ENCODE assay signal across 9 cellular contexts in the genomic region with DNA sequence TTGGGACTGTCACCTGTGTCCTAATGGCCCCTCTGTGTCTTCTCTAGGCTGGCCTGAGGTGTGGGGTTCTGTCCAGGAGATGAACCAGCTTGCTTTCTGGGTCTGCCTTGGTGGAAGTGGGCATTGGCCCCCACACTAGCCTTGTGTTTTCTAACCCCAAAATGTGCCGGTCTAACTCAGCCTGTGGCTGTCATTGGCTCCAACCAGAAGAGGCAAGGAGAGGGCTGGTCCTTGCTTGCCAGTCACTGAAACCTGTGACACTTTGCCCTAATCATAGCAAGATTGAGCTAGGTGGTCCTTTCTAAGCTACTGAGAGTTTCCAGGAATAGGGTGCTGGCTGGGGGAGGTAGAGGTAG. TPM values are rescaled to one million over a fixed set of nuclear protein-coding genes. Genes with fewer than 3 reads are reported as not detected.
DNase-seq lines count a peak whose midpoint lies in the region; ATAC-seq and TF ChIP-seq lines count a peak whose summit lies in the region.
"Had no signal": no experiment of that assay in that cellular context is flagged by ENCODE, and none has a peak within 500 bp of the region (broad histone marks: within the 10 kb centered on the region; RNA-seq: fewer than 3 reads in every experiment).

No MANE protein-coding gene starts in this region.

- H3K27me3 Mint-ChIP-seq in natural killer cell treated with Interleukin-12 subunit alpha and Interleukin-12 subunit beta and Interleukin-15 and Interleukin-18, amount 100 ng/mL, for 72 hours = no peaks in the 10 kb centered on the region

- H3K27me3 ChIP-seq in mammary epithelial cell (ENCODE audit: insufficient read depth, low read length) (no peaks in the 10 kb centered on the region), H7 (ENCODE audit: control insufficient read depth, insufficient read depth, low read length) (no peaks in the 10 kb centered on the region; the same call in 1 of the 2 replicates)

- H3K79me2 ChIP-seq in mammary epithelial cell (ENCODE audit: insufficient read depth, low read length) = peaks cover 72% of the 10 kb centered on the region

- peak overlapping the region; percentile 90 for H3K4me3 ChIP-seq in Jurkat, Clone E6-1 (ENCODE audit: low read length)
- H3K4me3 ChIP-seq in mammary epithelial cell (replicated peaks in 1 of 3; ENCODE audit: insufficient read depth in 1 of 3, low read depth in 2 of 3, low read length in 3 of 3) (peak overlapping the region; percentile 78 to 95 (median 87)), H7 (ENCODE audit: insufficient read depth, low read depth, low read length) (no peak overlapping the region)

- peaks cover 19% of the 10 kb centered on the region for H4K20me1 ChIP-seq in mammary epithelial cell (ENCODE audit: insufficient read depth, low read length)

- H2AFZ ChIP-seq in mammary epithelial cell (ENCODE audit: low read depth, low read length) = no peak overlapping the region

- TF ChIP-seq CTCF in C4-2B (conservative IDR thresholded peaks at IDR 0.05) = no peak
- TF ChIP-seq CTCF in mammary epithelial cell (conservative IDR thresholded peaks at IDR 0.05 in 1 of 2, IDR thresholded peaks at IDR 0.05 in 1 of 2; ENCODE audit: extremely low read depth in 1 of 2, insufficient read depth in 1 of 2, low read depth in 1 of 2, low read length in 2 of 2) = no peak
- TF ChIP-seq CTCF in GM10266 (IDR thresholded peaks at IDR 0.05; ENCODE audit: control insufficient read depth, insufficient read depth, low read depth, missing control alignments) = no peak

- ATAC-seq in natural killer cell treated with Interleukin-12 subunit alpha and Interleukin-12 subunit beta and Interleukin-15 and Interleukin-18, amount 100 ng/mL, for 72 hours = no peak

- H3K27ac Mint-ChIP-seq in natural killer cell treated with Interleukin-12 subunit alpha and Interleukin-12 subunit beta and Interleukin-15 and Interleukin-18, amount 100 ng/mL, for 72 hours = peak overlapping the region; percentile 60 to 87

- no TSS peak for BruUV-seq in mammary epithelial cell (replicated peaks; lab: Mats Ljungman, UMichigan)

- H3K4me3 Mint-ChIP-seq in natural killer cell treated with Interleukin-12 subunit alpha and Interleukin-12 subunit beta and Interleukin-15 and Interleukin-18, amount 100 ng/mL, for 72 hours = peak overlapping the region; percentile 89

- peak overlapping the region; percentile 98 for H3K27ac ChIP-seq in C4-2B
- H3K27ac ChIP-seq in mammary epithelial cell (ENCODE audit: insufficient read depth, low read depth, low read length) = no peak overlapping the region

- DNase-seq in Jurkat, Clone E6-1 (ENCODE audit: low read depth, low spot score) = no peak
- DNase-seq in mammary epithelial cell (no peak), GM10266 (ENCODE audit: extremely low spot score) (no peak), amniotic stem cell (lab: John Stamatoyannopoulos, UW) (no peak), NCI-H69 (lab: John Stamatoyannopoulos, UW) (no peak), H7 (no peak)
- DNase-seq in natural killer cell treated with Interleukin-12 subunit alpha and Interleukin-12 subunit beta and Interleukin-15 and Interleukin-18, amount 100 ng/mL, for 72 hours (ENCODE audit: low spot score) = no peak

- peaks cover 33% of the 10 kb centered on the region for H3K4me1 ChIP-seq in mammary epithelial cell (ENCODE audit: insufficient read depth, low read length)

- CTCF ChIA-PET in mammary epithelial cell (lab: Charles Lee; ENCODE audit: low non-redundant PET) = interaction anchor here (0.7 to 1.5 kb wide), 5 partner anchors 54 to 253 kb away, joined by 3 to 8 read pairs (median 4); partner anchors contain the start of gene MAN2C1

- H3K9me3 ChIP-seq in mammary epithelial cell (replicated peaks; ENCODE audit: insufficient read depth, low read length) = no peaks in the 10 kb centered on the region

- H3K9ac ChIP-seq in mammary epithelial cell (ENCODE audit: insufficient read depth, low read length) = no peak overlapping the region

- peaks cover 35 to 42% of the 10 kb centered on the region in 2 donors for H3K4me1 Mint-ChIP-seq in natural killer cell treated with Interleukin-12 subunit alpha and Interleukin-12 subunit beta and Interleukin-15 and Interleukin-18, amount 100 ng/mL, for 72 hours (ENCODE audit: low read depth in 2 of 2)

- 50% methylated on average over 1 of the region's 1 CpG for WGBS in mammary epithelial cell (ENCODE audit: low coverage, missing lambda C conversion rate)

- H3K4me2 ChIP-seq in mammary epithelial cell (ENCODE audit: insufficient read depth, low read depth, low read length) = peak overlapping the region; percentile 91

- in situ Hi-C loops in mammary epithelial cell (cut with MboI; ENCODE audit: low sequenced_read_pairs in 2 of 2) = loop anchor here in 1 of 2 donors (5.0 kb wide), 2 partner anchors 97 to 177 kb away; no protein-coding TSS in a partner anchor

- no peaks in the 10 kb centered on the region for H3K36me3 Mint-ChIP-seq in natural killer cell treated with Interleukin-12 subunit alpha and Interleukin-12 subunit beta and Interleukin-15 and Interleukin-18, amount 100 ng/mL, for 72 hours

- H3K36me3 ChIP-seq in mammary epithelial cell (ENCODE audit: insufficient read depth, low read length) (peaks cover 8% of the 10 kb centered on the region), H7 (replicated peaks; ENCODE audit: control insufficient read depth, insufficient read depth, low read length) (peaks cover 21% of the 10 kb centered on the region)

- dilution Hi-C loops in mammary epithelial cell (cut with HindIII; ENCODE audit: low sequenced_read_pairs) = no loop called here

- intact Hi-C loops in mammary epithelial cell (cut with micrococcal nuclease) = loop anchor here (1.0 to 10.0 kb wide), 7 partner anchors 96 to 832 kb away; partner anchors contain the start of gene CSK

- H3K9me3 Mint-ChIP-seq in natural killer cell treated with Interleukin-12 subunit alpha and Interleukin-12 subunit beta and Interleukin-15 and Interleukin-18, amount 100 ng/mL, for 72 hours = no peaks in the 10 kb centered on the region

RNA-seq across cellular contexts. Expression of gene C15orf39, which starts 2.2 kb away (rescaled TPM):
- polyA plus RNA-seq in Jurkat, Clone E6-1 (2012; ENCODE audit: insufficient read depth, insufficient read length) = 25.1 TPM
- total RNA-seq in mammary epithelial cell = 10 to 100 TPM in 1 of 2 donors, 1 to 10 TPM in 1; 3.8 to 22.8 TPM
- polyA plus RNA-seq in mammary epithelial cell = 9.0 TPM
- polyA minus RNA-seq in mammary epithelial cell = 31.5 TPM
- 10 to 100 TPM; 26.8 to 30.3 TPM for total RNA-seq in natural killer cell treated with Interleukin-12 subunit alpha and Interleukin-12 subunit beta and Interleukin-15 and Interleukin-18, amount 100 ng/mL, for 72 hours
- 35.9 and 37.1 TPM in 2 replicates for total RNA-seq in H7 (2014; rRNA removed; shearing (Covaris generic))

RNA-seq across cellular contexts. Expression of gene GOLGA6C, which starts 54.2 kb away (rescaled TPM):
- polyA plus RNA-seq in Jurkat, Clone E6-1 (2012; ENCODE audit: insufficient read depth, insufficient read length) = not detected
- not detected for total RNA-seq in mammary epithelial cell
- polyA plus RNA-seq in mammary epithelial cell = not detected
- polyA minus RNA-seq in mammary epithelial cell = not detected
- under 1 TPM in 1 of 2 donors, not detected in 1; 0.21 TPM for total RNA-seq in natural killer cell treated with Interleukin-12 subunit alpha and Interleukin-12 subunit beta and Interleukin-15 and Interleukin-18, amount 100 ng/mL, for 72 hours
- 0.07 and 0.24 TPM in 2 replicates for total RNA-seq in H7 (2014; rRNA removed; shearing (Covaris generic))
- total RNA-seq: glomerular endothelial cell had no signal
